6 cellular contexts compared by ENCODE assay signal in the genomic region with DNA sequence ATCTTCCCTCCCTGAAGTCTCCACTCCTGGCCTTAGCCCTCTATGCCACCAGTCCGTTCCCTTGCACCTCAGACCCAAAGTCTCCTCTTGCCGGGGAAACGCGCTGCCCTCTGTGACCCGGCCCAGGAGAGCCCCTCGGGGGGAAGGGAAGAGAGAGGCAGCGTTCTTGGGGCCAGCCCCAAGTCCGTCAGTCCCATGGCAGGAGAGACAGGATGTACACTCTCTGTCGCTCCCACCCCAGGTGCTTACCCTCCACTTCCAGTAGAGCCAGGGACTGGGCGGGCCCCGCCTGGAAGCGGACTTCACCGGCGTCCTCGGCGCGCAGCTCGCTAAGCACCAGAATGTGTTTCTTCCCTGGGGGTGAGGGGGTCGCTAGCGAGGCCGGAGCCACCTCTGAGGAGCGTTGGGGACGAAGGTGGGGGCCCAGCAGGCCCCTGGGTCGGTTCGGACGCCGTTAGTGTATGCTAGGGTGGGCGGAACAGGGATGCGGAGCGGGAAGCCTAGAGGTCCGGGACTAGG. TPM values are rescaled to one million over a fixed set of nuclear protein-coding genes. Genes with fewer than 3 reads are reported as not detected.
DNase-seq lines count a peak whose midpoint lies in the region; ATAC-seq and TF ChIP-seq lines count a peak whose summit lies in the region.

No MANE protein-coding gene starts in this region.

- intact Hi-C loops in OCI-LY7 (cut with micrococcal nuclease; ENCODE audit: unreplicated experiment) (no loop called here), right cardiac atrium (cut with DNase I) (no loop called here)

- H3K27ac ChIP-seq in OCI-LY7 (ENCODE audit: low read depth, low read length, poor library complexity, severe bottlenecking) (peak overlapping the region; percentile 46), right cardiac atrium (ENCODE audit: low read length) (no peak overlapping the region), upper lobe of left lung (peak overlapping the region in 1 of 4 donors; percentile 32)

- H3K36me3 ChIP-seq in OCI-LY7 (ENCODE audit: insufficient read depth, low read length) (no peaks in the 10 kb centered on the region), upper lobe of left lung (no peaks in the 10 kb centered on the region)

- H3K4me3 ChIP-seq in OCI-LY7 (ENCODE audit: low read depth, low read length, poor library complexity, severe bottlenecking), result peak overlapping the region; percentile 69
- H3K4me3 ChIP-seq in right cardiac atrium (ENCODE audit: low read length), result peak overlapping the region; percentile 42
- H3K4me3 ChIP-seq in upper lobe of left lung, result peak overlapping the region; percentile 46 to 78 (median 56)

- H3K9me2 ChIP-seq in OCI-LY7 (ENCODE audit: insufficient read depth, low read length), result no peaks in the 10 kb centered on the region

- 13% methylated on average over 31 of the region's 31 CpGs for WGBS in right cardiac atrium
- 6 to 7% methylated on average over 12 to 21 of the region's 31 CpGs for WGBS in upper lobe of left lung, 2 donors

- ATAC-seq in activated CD8-positive, alpha-beta memory T cell treated with anti-CD3 and anti-CD28 coated beads, Interleukin-2, amount 10 ng/mL, durations not matched to agents 7 days and 5 days, result peak; percentile 31
- ATAC-seq in right cardiac atrium (peak; percentile 5), upper lobe of left lung (ENCODE audit: low FRiP score in 2 of 2) (peak in 1 of 2 donors; percentile 0)

- CTCF ChIA-PET in activated CD8-positive, alpha-beta memory T cell treated with anti-CD3 and anti-CD28 coated beads, Interleukin-2, amount 10 ng/mL, durations not matched to agents 7 days and 5 days (lab: Charles Lee), result interaction anchor here (0.9 to 3.7 kb wide), 4 partner anchors 9 to 45 kb away, joined by 3 to 15 read pairs (median 8); a partner anchor contains a TSS
- CTCF ChIA-PET in OCI-LY7 (lab: Charles Lee; ENCODE audit: unreplicated experiment), result interaction anchor here (0.6 kb wide), 1 partner anchor 63 kb away, joined by 3 read pairs; no protein-coding TSS in a partner anchor

- H3K4me3 Mint-ChIP-seq in activated CD8-positive, alpha-beta memory T cell treated with anti-CD3 and anti-CD28 coated beads, Interleukin-2, amount 10 ng/mL, durations not matched to agents 7 days and 5 days, result peak overlapping the region; percentile 60

- in situ Hi-C loops in GM13977 (cut with MboI; ENCODE audit: low pct_unique_long_range_greater_than_20kb, low sequenced_read_pairs, unreplicated experiment), result no loop called here

- no peaks in the 10 kb centered on the region for H3K9me3 Mint-ChIP-seq in activated CD8-positive, alpha-beta memory T cell treated with anti-CD3 and anti-CD28 coated beads, Interleukin-2, amount 10 ng/mL, durations not matched to agents 7 days and 5 days (ENCODE audit: low read depth)

- H3K27me3 ChIP-seq in right cardiac atrium (ENCODE audit: control insufficient read depth, insufficient read depth) (no peaks in the 10 kb centered on the region), upper lobe of left lung (peaks cover 0 to 15% (median 7%) of the 10 kb centered on the region in 4 donors)

- peak; percentile 45; the same call in 1 of the 2 replicates for TF ChIP-seq CTCF in OCI-LY7 (conservative IDR thresholded peaks at IDR 0.05; ENCODE audit: low read length)
- no peak for TF ChIP-seq CTCF in upper lobe of left lung (IDR thresholded peaks at IDR 0.05)
- TF ChIP-seq CTCF in GM13977 (IDR thresholded peaks at IDR 0.05; ENCODE audit: extremely low read depth, insufficient read depth, missing control alignments), result no peak

- H3K4me1 ChIP-seq in OCI-LY7 (ENCODE audit: insufficient read depth, low read length, poor library complexity, severe bottlenecking), result peaks cover 7% of the 10 kb centered on the region
- peaks cover 5% of the 10 kb centered on the region for H3K4me1 ChIP-seq in right cardiac atrium (ENCODE audit: control insufficient read depth, insufficient read depth, low read length)
- peaks cover 18 to 23% (median 19%) of the 10 kb centered on the region in 4 donors for H3K4me1 ChIP-seq in upper lobe of left lung

- peaks cover 4% of the 10 kb centered on the region for H3K4me1 Mint-ChIP-seq in activated CD8-positive, alpha-beta memory T cell treated with anti-CD3 and anti-CD28 coated beads, Interleukin-2, amount 10 ng/mL, durations not matched to agents 7 days and 5 days

- TF ChIP-seq EP300 in upper lobe of left lung (IDR thresholded peaks at IDR 0.05), result no peak

- peak overlapping the region; percentile 94 for H3K4me2 ChIP-seq in OCI-LY7 (ENCODE audit: low read length)

- H3K79me2 ChIP-seq in OCI-LY7 (ENCODE audit: insufficient read depth, low read depth, low read length), result no peaks in the 10 kb centered on the region

- H3K27me3 Mint-ChIP-seq in activated CD8-positive, alpha-beta memory T cell treated with anti-CD3 and anti-CD28 coated beads, Interleukin-2, amount 10 ng/mL, durations not matched to agents 7 days and 5 days, result peaks cover 28% of the 10 kb centered on the region

- no peak overlapping the region for H3K27ac Mint-ChIP-seq in activated CD8-positive, alpha-beta memory T cell treated with anti-CD3 and anti-CD28 coated beads, Interleukin-2, amount 10 ng/mL, durations not matched to agents 7 days and 5 days

- peak overlapping the region; percentile 92 for H2AFZ ChIP-seq in OCI-LY7 (ENCODE audit: low read length)

- H3K9me3 ChIP-seq in OCI-LY7 (ENCODE audit: low read length), result no peaks in the 10 kb centered on the region
- no peaks in the 10 kb centered on the region for H3K9me3 ChIP-seq in right cardiac atrium (ENCODE audit: control insufficient read depth, low read length)
- H3K9me3 ChIP-seq in upper lobe of left lung, result no peaks in the 10 kb centered on the region

- BruUV-seq in OCI-LY7 (replicated peaks; lab: Mats Ljungman, UMichigan), result no TSS peak

- POLR2A ChIA-PET in OCI-LY7 (lab: Charles Lee), result no interaction called here

- DNase-seq in activated CD8-positive, alpha-beta memory T cell treated with anti-CD3 and anti-CD28 coated beads, Interleukin-2, amount 10 ng/mL, durations not matched to agents 7 days and 5 days, result peak; percentile 50
- DNase-seq in activated CD8-positive, alpha-beta memory T cell treated with anti-CD3 and anti-CD28 coated beads for 24 hours, result no peak
- DNase-seq in OCI-LY7 (ENCODE audit: low spot score) (no peak), right cardiac atrium (no peak), upper lobe of left lung (peak in 1 of 2 donors; percentile 40), GM13977 (ENCODE audit: low spot score) (no peak)

- no peaks in the 10 kb centered on the region for H4K20me1 ChIP-seq in OCI-LY7 (ENCODE audit: insufficient read depth, low read length)

- TF ChIP-seq POLR2A in upper lobe of left lung (IDR thresholded peaks at IDR 0.05), result no peak

- no peaks in the 10 kb centered on the region for H3K36me3 Mint-ChIP-seq in activated CD8-positive, alpha-beta memory T cell treated with anti-CD3 and anti-CD28 coated beads, Interleukin-2, amount 10 ng/mL, durations not matched to agents 7 days and 5 days

RNA-seq across cellular contexts. Expression of a gene that starts 8.1 kb away (rescaled TPM):
- 1 to 10 TPM; 1.8 to 2.8 TPM for total RNA-seq in activated CD8-positive, alpha-beta memory T cell treated with anti-CD3 and anti-CD28 coated beads, Interleukin-2, amount 10 ng/mL, durations not matched to agents 7 days and 5 days
- 1.4 and 2.5 TPM in 2 replicates for total RNA-seq in OCI-LY7 (2014; rRNA removed; shearing (Covaris generic))
- total RNA-seq in OCI-LY7 (2022), result 6.1 and 6.6 TPM in 2 replicates
- total RNA-seq in right cardiac atrium, result 1 to 10 TPM; 1.8 to 3.4 (median 3.1) TPM
- 3.4 TPM for polyA plus RNA-seq in right cardiac atrium
- 10 to 100 TPM in 1 of 6 donors, 1 to 10 TPM in 5; 1.9 to 12.6 (median 4.2) TPM for total RNA-seq in upper lobe of left lung

RNA-seq across cellular contexts. Expression of a gene that starts 8.3 kb away (rescaled TPM):
- 10 to 100 TPM; 14.2 to 24.4 TPM for total RNA-seq in activated CD8-positive, alpha-beta memory T cell treated with anti-CD3 and anti-CD28 coated beads, Interleukin-2, amount 10 ng/mL, durations not matched to agents 7 days and 5 days
- total RNA-seq in OCI-LY7 (2014; rRNA removed; shearing (Covaris generic)), result 14.5 and 24.1 TPM in 2 replicates
- 30.5 and 33.0 TPM in 2 replicates for total RNA-seq in OCI-LY7 (2022)
- total RNA-seq in right cardiac atrium, result 100 to 1,000 TPM in 2 of 4 donors, 10 to 100 TPM in 2; 92.6 to 145 (median 101) TPM
- polyA plus RNA-seq in right cardiac atrium, result 115 TPM
- 100 to 1,000 TPM in 2 of 6 donors, 10 to 100 TPM in 4; 41.9 to 125 (median 60.2) TPM for total RNA-seq in upper lobe of left lung

RNA-seq across cellular contexts. Expression of a gene that starts 19.4 kb away (rescaled TPM):
- total RNA-seq in activated CD8-positive, alpha-beta memory T cell treated with anti-CD3 and anti-CD28 coated beads, Interleukin-2, amount 10 ng/mL, durations not matched to agents 7 days and 5 days, result under 1 TPM in 1 of 2 experiments, not detected in 1; 0.16 TPM
- 0.25 TPM in 1 of 2 replicates, not detected in the other for total RNA-seq in OCI-LY7 (2014; rRNA removed; shearing (Covaris generic))
- total RNA-seq in OCI-LY7 (2022) (0.18 TPM in 1 of 2 replicates, not detected in the other), right cardiac atrium (100 to 1,000 TPM; 263 to 321 (median 294) TPM), upper lobe of left lung (100 to 1,000 TPM in 2 of 6 donors, 10 to 100 TPM in 4; 38.2 to 303 (median 67.4) TPM)
- 179 TPM for polyA plus RNA-seq in right cardiac atrium

RNA-seq across cellular contexts. Expression of a gene that starts 20.2 kb away (rescaled TPM):
- total RNA-seq in activated CD8-positive, alpha-beta memory T cell treated with anti-CD3 and anti-CD28 coated beads, Interleukin-2, amount 10 ng/mL, durations not matched to agents 7 days and 5 days, result not detected
- total RNA-seq in OCI-LY7 (2014; rRNA removed; shearing (Covaris generic)), result not detected in 2 replicates
- total RNA-seq in OCI-LY7 (2022) (not detected in 2 replicates), right cardiac atrium (10 to 100 TPM; 16.7 to 47.6 (median 28.1) TPM), upper lobe of left lung (1 to 10 TPM in 1 of 6 donors, under 1 TPM in 2, not detected in 3; 0.24 to 7.3 (median 0.43) TPM)
- 28.7 TPM for polyA plus RNA-seq in right cardiac atrium

RNA-seq across cellular contexts. Expression of a gene that starts 37.6 kb away (rescaled TPM):
- total RNA-seq in activated CD8-positive, alpha-beta memory T cell treated with anti-CD3 and anti-CD28 coated beads, Interleukin-2, amount 10 ng/mL, durations not matched to agents 7 days and 5 days, result under 1 TPM in 1 of 2 experiments, not detected in 1; 0.09 TPM
- 0.39 and 0.73 TPM in 2 replicates for total RNA-seq in OCI-LY7 (2014; rRNA removed; shearing (Covaris generic))
- total RNA-seq in OCI-LY7 (2022), result 0.74 and 0.96 TPM in 2 replicates
- 1 to 10 TPM in 3 of 4 donors, under 1 TPM in 1; 0.28 to 1.8 (median 1.6) TPM for total RNA-seq in right cardiac atrium
- 0.57 TPM for polyA plus RNA-seq in right cardiac atrium
- total RNA-seq in upper lobe of left lung, result under 1 TPM in 3 of 6 donors, not detected in 3; 0.20 to 0.34 (median 0.29) TPM

Comparison
In these comparisons a context has a peak if more than half of its experiments do, and no peak if none do; other contexts are left out.
1. RNA of a gene that starts 19.4 kb away (total RNA-seq): 263 to 321 TPM in right cardiac atrium and 38.2 to 303 TPM in upper lobe of left lung; 0.18 to 0.25 TPM in OCI-LY7 and 0.16 TPM in activated CD8-positive, alpha-beta memory T cell treated with anti-CD3 and anti-CD28 coated beads, Interleukin-2, amount 10 ng/mL, durations not matched to agents 7 days and 5 days; every median in the first group is over 10 times any median in the second.
2. Peak in every context shown above with its lines, with median percentiles within 50 percentile points of each other: H3K4me3 ChIP-seq.